In genomic region chr1:10733967-10734366, GRCh38 we compare ENCODE assay signal across 13 cellular contexts.
DNase-seq lines count a peak whose midpoint lies in the region; ATAC-seq and TF ChIP-seq lines count a peak whose summit lies in the region.
"Had no signal": no experiment of that assay in that cellular context is flagged by ENCODE, and none has a peak within 500 bp of the region (broad histone marks: within the 10 kb centered on the region; RNA-seq: fewer than 3 reads in every experiment).

No MANE protein-coding gene starts in this region.

- H3K27me3 ChIP-seq in GM23338 (ENCODE audit: insufficient read depth) (no peaks in the 10 kb centered on the region), prostate gland (replicated peaks; ENCODE audit: insufficient read depth) (no peaks in the 10 kb centered on the region)

- no peak overlapping the region for H3K4me3 Mint-ChIP-seq in GM23338

- no peaks in the 10 kb centered on the region for H4K20me1 ChIP-seq in GM23338 (replicated peaks; ENCODE audit: insufficient read depth)

- H3K27me3 Mint-ChIP-seq in GM23338 (ENCODE audit: insufficient read depth, low read depth, poor library complexity) = peaks cover 7% of the 10 kb centered on the region
- H3K27me3 Mint-ChIP-seq: progenitor cell of endocrine pancreas had no signal

- WGBS in prostate gland = 53% methylated on average over 8 of the region's 8 CpGs

- H3K9me2 ChIP-seq in GM23338 (ENCODE audit: insufficient read depth) = no peaks in the 10 kb centered on the region

- H3K27ac Mint-ChIP-seq in GM23338 = no peak overlapping the region
- H3K27ac Mint-ChIP-seq: progenitor cell of endocrine pancreas had no signal

- no peak overlapping the region for H2AFZ ChIP-seq in GM23338

- no peaks in the 10 kb centered on the region for H3K79me2 ChIP-seq in GM23338 (replicated peaks; ENCODE audit: insufficient read depth)

- H3K4me1 ChIP-seq in GM23338 (ENCODE audit: insufficient read depth) = peaks cover 30% of the 10 kb centered on the region
- H3K4me1 ChIP-seq in mucosa of descending colon (ENCODE audit: low read depth) = peaks cover 31% of the 10 kb centered on the region
- H3K4me1 ChIP-seq in prostate gland (replicated peaks) = peaks cover 26% of the 10 kb centered on the region

- no peaks in the 10 kb centered on the region for H3K9me3 ChIP-seq in mucosa of descending colon
- H3K9me3 ChIP-seq in prostate gland = no peaks in the 10 kb centered on the region
- H3K9me3 ChIP-seq: A549 had no signal

- DNase-seq in NCI-H1694 treated with DMSO at 0.1 percent for 48 hours (lab: John Stamatoyannopoulos, UW) (peak; percentile 27), NCI-H1694 (lab: John Stamatoyannopoulos, UW) (no peak), GM23338 (ENCODE audit: low spot score) (no peak), mucosa of descending colon (no peak), LoVo (ENCODE audit: low spot score) (no peak), prostate gland (ENCODE audit: low spot score) (no peak)
- DNase-seq in activated T-helper 9 cell treated with anti-CD3 and anti-CD28 coated beads, Interleukin-2, amount 50 U/mL, for 16 hours (ENCODE audit: low read depth) = peak; percentile 4
- DNase-seq in stimulated activated CD4-positive, alpha-beta T cell treated with anti-CD3 and anti-CD28 coated beads, Interleukin-4, amount 100 ng/mL, for 24 hours = peak; percentile 69
- DNase-seq: kidney glomerular epithelial cell, NCI-H2081 treated with DMSO at 0.1 percent for 48 hours, SW 1271 had no signal

- no peaks in the 10 kb centered on the region for H3K36me3 Mint-ChIP-seq in GM23338 (ENCODE audit: low read depth)

- no peak overlapping the region for H3K27ac ChIP-seq in GM23338 (ENCODE audit: low read depth)
- H3K27ac ChIP-seq in prostate gland = peak overlapping the region in 1 of 2 donors; percentile 8

- peak overlapping the region; percentile 27 for H3K4me2 ChIP-seq in GM23338
- H3K4me2 ChIP-seq: A549 had no signal

- TF ChIP-seq CTCF in GM23338 (conservative IDR thresholded peaks at IDR 0.05; ENCODE audit: low read depth in 2 of 2) = no peak
- TF ChIP-seq CTCF in mucosa of descending colon (IDR thresholded peaks at IDR 0.05) = no peak
- no peak for TF ChIP-seq CTCF in prostate gland (IDR thresholded peaks at IDR 0.05)

- no peak for TF ChIP-seq POLR2A in prostate gland (IDR thresholded peaks at IDR 0.05)

- peaks cover 38% of the 10 kb centered on the region for H3K4me1 Mint-ChIP-seq in GM23338

- intact Hi-C loops in mucosa of descending colon (cut with DNase I, micrococcal nuclease) = no loop called here
- intact Hi-C loops in prostate gland (cut with DNase I) = no loop called here

- no peak overlapping the region for H3K4me3 ChIP-seq in GM23338
- no peak overlapping the region for H3K4me3 ChIP-seq in mucosa of descending colon
- H3K4me3 ChIP-seq in prostate gland = no peak overlapping the region
- H3K4me3 ChIP-seq: A549 had no signal

- no peaks in the 10 kb centered on the region for H3K9me3 Mint-ChIP-seq in GM23338

- no peaks in the 10 kb centered on the region for H3F3A ChIP-seq in GM23338 (replicated peaks; ENCODE audit: low read depth)

- H3K36me3 ChIP-seq in GM23338 (ENCODE audit: insufficient read depth) (no peaks in the 10 kb centered on the region), mucosa of descending colon (ENCODE audit: low read depth) (no peaks in the 10 kb centered on the region), prostate gland (no peaks in the 10 kb centered on the region)

- ATAC-seq in GM23338 = peak; percentile 34
- no peak for ATAC-seq in mucosa of descending colon
- ATAC-seq: A549 had no signal

TF ChIP-seq in GM23338, 12 proteins besides CTCF, POLR2A, EP300 and RAD21 (continues in another document):
- TF ChIP-seq POLR2AphosphoS5 (IDR thresholded peaks at IDR 0.05; ENCODE audit: low read depth) (no peak), EZH2 (IDR thresholded peaks at IDR 0.05; ENCODE audit: low read depth, unreplicated experiment) (no peak), ZNF331 (CRISPR knock-in tag; IDR thresholded peaks at IDR 0.05; ENCODE audit: low read depth) (no peak), ZNF462 (CRISPR knock-in tag; IDR thresholded peaks at IDR 0.05) (no peak), NANOG (IDR thresholded peaks at IDR 0.05; ENCODE audit: borderline replicate concordance) (no peak), REST (IDR thresholded peaks at IDR 0.05; ENCODE audit: unreplicated experiment) (no peak), STAT1 (IDR thresholded peaks at IDR 0.05; ENCODE audit: unreplicated experiment) (no peak), CREB1 (CRISPR knock-in tag; IDR thresholded peaks at IDR 0.05; ENCODE audit: low read depth) (no peak), JUNB (IDR thresholded peaks at IDR 0.05; ENCODE audit: unreplicated experiment) (no peak)

Comparison
In these comparisons a context has a peak if more than half of its experiments do, and no peak if none do; other contexts are left out.
1. DNase-seq: peak in NCI-H1694 treated with DMSO at 0.1 percent for 48 hours (single experiment), activated T-helper 9 cell treated with anti-CD3 and anti-CD28 coated beads, Interleukin-2, amount 50 U/mL, for 16 hours (single experiment) and stimulated activated CD4-positive, alpha-beta T cell treated with anti-CD3 and anti-CD28 coated beads, Interleukin-4, amount 100 ng/mL, for 24 hours (single experiment); none in NCI-H1694 (single experiment), GM23338 (single experiment), mucosa of descending colon (0 of 3), LoVo (single experiment) and prostate gland (single experiment).